19 cellular contexts compared by ENCODE assay signal in the genomic region with DNA sequence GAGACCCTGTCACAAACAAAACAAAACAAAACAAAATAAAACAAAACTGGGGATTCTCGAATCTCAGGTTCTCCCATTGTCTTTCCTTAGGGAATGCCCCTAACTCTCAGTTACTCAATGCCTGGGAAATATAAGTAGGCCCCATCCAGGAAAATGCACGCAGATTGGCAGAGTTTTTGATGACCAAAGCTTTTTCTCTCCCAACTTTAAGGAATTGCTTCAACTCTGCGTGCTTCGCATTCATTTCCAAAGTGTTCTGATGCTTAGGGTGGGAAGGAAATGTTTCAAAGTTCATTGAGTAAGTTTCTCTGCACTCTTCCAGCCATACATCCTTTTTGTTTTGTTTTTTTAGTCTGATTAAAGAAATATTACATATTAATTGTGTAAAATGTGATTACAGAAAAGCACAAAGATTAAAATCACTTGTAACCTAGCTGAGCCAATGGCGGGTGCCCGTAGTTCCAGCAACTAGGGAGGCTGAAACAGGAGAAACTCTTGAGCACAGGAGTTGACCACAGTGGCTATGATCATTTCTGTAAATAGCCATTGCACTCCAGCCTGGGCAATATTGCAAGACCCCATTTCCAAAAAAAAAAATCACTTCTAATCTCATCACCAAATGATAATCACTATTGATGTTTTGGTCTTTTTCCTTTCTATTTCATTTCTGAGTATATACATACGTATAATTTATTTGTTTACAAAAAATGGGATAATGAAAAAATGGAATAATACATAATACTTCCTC.
"Had no signal": no experiment of that assay in that cellular context is flagged by ENCODE, and none has a peak within 500 bp of the region (broad histone marks: within the 10 kb centered on the region; RNA-seq: fewer than 3 reads in every experiment).

No MANE protein-coding gene starts in this region.

- H3K9me3 ChIP-seq: colonic mucosa, gastrocnemius medialis, heart right ventricle, pancreas, transverse colon had no signal

- H3K4me3 ChIP-seq: colonic mucosa, gastrocnemius medialis, heart right ventricle, pancreas, smooth muscle cell, transverse colon had no signal

- H3K4me1 ChIP-seq: colonic mucosa, gastrocnemius medialis had no signal

- H3K27me3 ChIP-seq: colonic mucosa, gastrocnemius medialis, heart right ventricle, pancreas, transverse colon had no signal

- H3K36me3 ChIP-seq: colonic mucosa, gastrocnemius medialis, heart right ventricle, pancreas, transverse colon had no signal

- H3K4me2 ChIP-seq: smooth muscle cell had no signal

- ATAC-seq: gastrocnemius medialis; heart right ventricle; stimulated activated effector memory CD8-positive, alpha-beta T cell treated with anti-CD3 and anti-CD28 coated beads, Interleukin-12 subunit alpha, Interleukin-12 subunit beta, amount 100 ng/mL, for 72 hours; stimulated activated naive CD8-positive, alpha-beta T cell treated with anti-CD3 and anti-CD28 coated beads, Interleukin-15, Interleukin-2, amounts not matched to agents 100 U/mL and 50 U/mL, for 24 hours had no signal

- H3K27ac ChIP-seq: gastrocnemius medialis, pancreas had no signal

- DNase-seq: colonic mucosa; dermis blood vessel endothelial cell; erythroblast; gastrocnemius medialis; heart right ventricle; kidney glomerular epithelial cell; mesendoderm; naive B cell; occipital lobe; pancreas; right cardiac atrium; stimulated activated CD4-positive, alpha-beta T cell treated with anti-CD3 and anti-CD28 coated beads, Interleukin-4, amount 100 ng/mL, for 1 hour; stimulated activated CD8-positive, alpha-beta memory T cell treated with anti-CD3 and anti-CD28 coated beads, Interleukin-4, amount 100 ng/mL, for 48 hours; stimulated activated naive CD8-positive, alpha-beta T cell treated with anti-CD3 and anti-CD28 coated beads, Interleukin-15, Interleukin-2, amounts not matched to agents 100 U/mL and 50 U/mL, for 24 hours; transverse colon had no signal

- FAIRE-seq: islet of Langerhans, pancreas, urothelium cell line had no signal
